ENCODE assay signal across 17 cellular contexts in the genomic region with DNA sequence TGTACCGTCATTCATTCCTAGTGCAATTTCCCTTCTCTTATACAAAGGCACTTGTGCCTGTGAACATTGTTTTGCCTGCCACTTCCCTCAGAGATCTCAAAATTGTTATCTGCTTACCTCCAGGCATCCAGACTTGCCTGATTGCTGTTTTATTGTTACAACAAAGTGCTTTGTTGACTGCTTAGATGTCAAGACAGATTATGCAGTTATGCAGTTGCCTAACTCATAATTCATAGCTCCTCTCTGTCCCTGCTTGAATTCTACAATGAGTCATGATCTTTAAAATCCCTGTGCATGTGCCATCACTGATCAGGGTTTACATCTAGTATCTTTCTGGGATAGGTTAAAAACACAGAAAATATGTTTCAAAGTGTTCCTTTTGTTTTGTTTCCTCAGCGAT. TPM values are rescaled to one million over a fixed set of nuclear protein-coding genes. Genes with fewer than 3 reads are reported as not detected.
DNase-seq lines count a peak whose midpoint lies in the region; ATAC-seq, FAIRE-seq and TF ChIP-seq lines count a peak whose summit lies in the region.
"Had no signal": no experiment of that assay in that cellular context is flagged by ENCODE, and none has a peak within 500 bp of the region (broad histone marks: within the 10 kb centered on the region; RNA-seq: fewer than 3 reads in every experiment).

No MANE protein-coding gene starts in this region.

- H2BK15ac ChIP-seq in H1 (ENCODE audit: low read length) (no peak overlapping the region), mesendoderm (replicated peaks; ENCODE audit: low read depth) (no peak overlapping the region)

- H3K79me1 ChIP-seq in H1 (ENCODE audit: low read depth, low read length) (peaks cover 2% of the 10 kb centered on the region; the same call in 1 of the 2 replicates), mesendoderm (ENCODE audit: low read length) (peaks cover 6% of the 10 kb centered on the region)

- DNase-seq in PC-3 (peak; percentile 55), H1 (ENCODE audit: low read depth in 1 of 2, low spot score in 2 of 2) (no peak), mesendoderm (peak; percentile 56), MM.1S (no peak), GF-D8 (lab: John Stamatoyannopoulos, UW) (no peak), GM20000 (ENCODE audit: low spot score) (no peak), NCI-H2107 (lab: John Stamatoyannopoulos, UW) (no peak)
- DNase-seq: activated B cell treated with CpG ODN at 0.5 μM for 24 hours; hippocampal formation; NCI-H524 treated with DMSO at 0.1 percent for 48 hours; pancreas; Peyer's patch; spleen; stimulated activated naive CD8-positive, alpha-beta T cell treated with anti-CD3 and anti-CD28 coated beads, Interleukin-15, amount 100 ng/mL, for 72 hours had no signal

- H3K14ac ChIP-seq in H1 (ENCODE audit: insufficient read length) = no peak overlapping the region

- no peak overlapping the region for H4K5ac ChIP-seq in H1 (ENCODE audit: insufficient read length, low read depth, low read length)
- no peak overlapping the region for H4K5ac ChIP-seq in mesendoderm (ENCODE audit: low read length)

- no TSS peak for BruUV-seq in PC-3 (replicated peaks; lab: Mats Ljungman, UMichigan)

- H2AK5ac ChIP-seq in H1 (ENCODE audit: low read depth, low read length) (no peak overlapping the region), mesendoderm (ENCODE audit: low read length) (no peak overlapping the region)

- WGBS in H1 (ENCODE audit: extremely low coverage in 1 of 2, insufficient coverage in 1 of 2, insufficient read length in 1 of 2, insufficient replicate concordance in 2 of 2, low coverage in 1 of 2, low lambda C conversion rate in 2 of 2, missing lambda C conversion rate in 1 of 2), 2 experiments = 84% methylated on average over 2 of the region's 2 CpGs; no CpG with 5 or more reads in 1 of the 2 experiments
- WGBS in mesendoderm (ENCODE audit: extremely low coverage, insufficient coverage, low lambda C conversion rate) = no CpG with 5 or more reads among the region's 2 CpGs

- H3K4me1 ChIP-seq in HEK293 (ENCODE audit: control insufficient read depth, insufficient read depth, low read length) (peaks cover 24% of the 10 kb centered on the region), PC-3 (ENCODE audit: insufficient read depth, low read length) (no peaks in the 10 kb centered on the region), H1 (replicated peaks in 1 of 4; ENCODE audit: control insufficient read depth in 3 of 4, insufficient read depth in 4 of 4, low read length in 3 of 4) (peaks cover 0 to 4% (median 2%) of the 10 kb centered on the region in 4 experiments; a peak in 1 of 7 replicates), mesendoderm (ENCODE audit: control insufficient read depth, low read depth, low read length) (peaks cover 4% of the 10 kb centered on the region), MM.1S (ENCODE audit: low read length) (no peaks in the 10 kb centered on the region)

- H3K9me3 ChIP-seq in HEK293 (ENCODE audit: control insufficient read depth, insufficient read depth, low read depth, low read length) (no peaks in the 10 kb centered on the region; the same call in 1 of the 2 replicates), PC-3 (ENCODE audit: low read length) (no peaks in the 10 kb centered on the region), H1 (ENCODE audit: insufficient read depth in 2 of 2, low read depth in 1 of 2, low read length in 1 of 2) (no peaks in the 10 kb centered on the region), MM.1S (replicated peaks; ENCODE audit: insufficient read depth, low read length) (no peaks in the 10 kb centered on the region)
- H3K9me3 ChIP-seq: pancreas, Peyer's patch, spleen had no signal

- H2BK120ac ChIP-seq in H1 (replicated peaks; ENCODE audit: low read depth, low read length) (no peak overlapping the region), mesendoderm (ENCODE audit: low read depth, low read length) (no peak overlapping the region)

- no peak for TF ChIP-seq EP300 in H1 (IDR thresholded peaks at IDR 0.05; ENCODE audit: borderline replicate concordance in 1 of 2, low read depth in 2 of 2, low read length in 2 of 2)

- H3K23ac ChIP-seq in H1 (ENCODE audit: insufficient read length) (no peak overlapping the region), mesendoderm (ENCODE audit: low read length) (no peak overlapping the region)

- H3K18ac ChIP-seq in H1 (ENCODE audit: extremely low read depth, low read length) = no peak overlapping the region; the same call in 1 of the 2 replicates
- H3K18ac ChIP-seq in mesendoderm (ENCODE audit: low read length) = no peak overlapping the region

- no peak overlapping the region for H4K91ac ChIP-seq in H1 (replicated peaks; ENCODE audit: insufficient read length, low read length)

- H3K27ac ChIP-seq in HEK293 (ENCODE audit: extremely low read depth, low read depth, low read length) (no peak overlapping the region), PC-3 (ENCODE audit: low read length) (no peak overlapping the region), H1 (ENCODE audit: low read depth, low read length) (no peak overlapping the region), mesendoderm (ENCODE audit: low read depth, low read length) (no peak overlapping the region), MM.1S (ENCODE audit: low read length) (no peak overlapping the region)
- H3K27ac ChIP-seq: KMS-11, pancreas, Peyer's patch, spleen had no signal

- POLR2A ChIA-PET in HEK293 (lab: Yijun Ruan, JAX) (no interaction called here), PC-3 (lab: Charles Lee; ENCODE audit: unreplicated experiment) (no interaction called here), H1 (lab: Charles Lee; ENCODE audit: partially characterized antibody) (interaction anchor here (1.3 to 1.9 kb wide), 2 partner anchors 10 to 24 kb away, joined by 6 read pairs; no protein-coding TSS in a partner anchor)

- H3K4me3 ChIP-seq in HEK293 (ENCODE audit: low read depth, low read length) (no peak overlapping the region), PC-3 (ENCODE audit: low read length) (no peak overlapping the region), H1 (ENCODE audit: extremely low read depth in 1 of 4, insufficient read depth in 2 of 4, low read depth in 3 of 4, low read length in 4 of 4) (no peak overlapping the region), mesendoderm (ENCODE audit: low read length) (no peak overlapping the region), MM.1S (ENCODE audit: low read length) (no peak overlapping the region)
- H3K4me3 ChIP-seq: pancreas, Peyer's patch, spleen had no signal

- H2BK12ac ChIP-seq in H1 (ENCODE audit: low read depth, low read length) = no peak overlapping the region

- H4K20me1 ChIP-seq in PC-3 (ENCODE audit: low read length) = no peaks in the 10 kb centered on the region
- peaks cover 35 to 43% of the 10 kb centered on the region in 2 experiments for H4K20me1 ChIP-seq in H1 (replicated peaks in 1 of 2; ENCODE audit: control insufficient read depth in 1 of 2, insufficient read depth in 2 of 2, low read length in 2 of 2)
- H4K20me1 ChIP-seq in MM.1S (ENCODE audit: insufficient read depth, low read length) = no peaks in the 10 kb centered on the region

- H3F3A ChIP-seq in PC-3 (ENCODE audit: low read length, unreplicated experiment) (no peaks in the 10 kb centered on the region), MM.1S (ENCODE audit: insufficient read depth, low read length) (no peaks in the 10 kb centered on the region)

- no peak for TF ChIP-seq RAD21 in H1 (IDR thresholded peaks at IDR 0.05 in 1 of 2, conservative IDR thresholded peaks at IDR 0.05 in 1 of 2; ENCODE audit: low read depth in 2 of 2, low read length in 2 of 2)

- FAIRE-seq in H1 (lab: Jason Lieb, UNC) = no peak
- FAIRE-seq: pancreas had no signal

- no peak overlapping the region for H2BK20ac ChIP-seq in H1 (ENCODE audit: low read length)

- H3K9me2 ChIP-seq in PC-3 (replicated peaks; ENCODE audit: low read length) = no peaks in the 10 kb centered on the region
- H3K9me2 ChIP-seq in MM.1S (replicated peaks; ENCODE audit: insufficient read depth, low read length) = no peaks in the 10 kb centered on the region

- CTCF ChIA-PET in HEK293 (lab: Yijun Ruan, JAX) (interaction anchor here (0.6 kb wide), 1 partner anchor 248 kb away, joined by 3 read pairs; no protein-coding TSS in a partner anchor), PC-3 (lab: Charles Lee) (no interaction called here), H1 (lab: Charles Lee; ENCODE audit: partially characterized antibody) (interaction anchor here (0.9 to 1.4 kb wide), 2 partner anchors 24 to 49 kb away, joined by 3 read pairs; a partner anchor contains a TSS)

- H3K27me3 ChIP-seq in PC-3 (ENCODE audit: low read length) (no peaks in the 10 kb centered on the region), H1 (replicated peaks in 1 of 4; ENCODE audit: control insufficient read depth in 3 of 4, extremely low read depth in 1 of 4, insufficient read depth in 3 of 4, low read length in 3 of 4) (no peaks in the 10 kb centered on the region), mesendoderm (ENCODE audit: insufficient read depth, low read length, poor library complexity) (no peaks in the 10 kb centered on the region), MM.1S (replicated peaks; ENCODE audit: insufficient read depth, low read length) (no peaks in the 10 kb centered on the region)
- H3K27me3 ChIP-seq: pancreas, Peyer's patch had no signal

- H3K79me2 ChIP-seq in PC-3 (ENCODE audit: low read length) = no peaks in the 10 kb centered on the region
- H3K79me2 ChIP-seq in H1 (ENCODE audit: control insufficient read depth in 1 of 2, insufficient read depth in 2 of 2, low read length in 2 of 2) = peaks cover 61 to 98% of the 10 kb centered on the region in 2 experiments
- H3K79me2 ChIP-seq in mesendoderm (ENCODE audit: control insufficient read depth, insufficient read depth, low read length) = peaks cover 83% of the 10 kb centered on the region
- no peaks in the 10 kb centered on the region for H3K79me2 ChIP-seq in MM.1S (ENCODE audit: low read length)

- peaks cover 0 to 18% of the 10 kb centered on the region in 2 experiments; a peak in 1 of 3 replicates for H3K36me3 ChIP-seq in HEK293 (ENCODE audit: control insufficient read depth in 2 of 2, insufficient read depth in 1 of 2, low read length in 2 of 2)
- H3K36me3 ChIP-seq in PC-3 (ENCODE audit: low read depth, low read length) = no peaks in the 10 kb centered on the region
- no peaks in the 10 kb centered on the region; a peak in 2 of 8 replicates for H3K36me3 ChIP-seq in H1 (ENCODE audit: control insufficient read depth in 2 of 4, insufficient read depth in 4 of 4, low read length in 3 of 4)
- no peaks in the 10 kb centered on the region for H3K36me3 ChIP-seq in mesendoderm (ENCODE audit: control insufficient read depth, insufficient read depth, low read length)
- H3K36me3 ChIP-seq in MM.1S (replicated peaks; ENCODE audit: insufficient read depth, low read length) = no peaks in the 10 kb centered on the region
- H3K36me3 ChIP-seq: pancreas, Peyer's patch, spleen had no signal

- intact Hi-C loops in PC-3 (cut with micrococcal nuclease) = no loop called here

- no peak for TF ChIP-seq POLR2A in H1 (IDR thresholded peaks at IDR 0.05; ENCODE audit: control extremely low read depth in 1 of 2, low read depth in 2 of 2, low read length in 2 of 2)

- H3K23me2 ChIP-seq in H1 (ENCODE audit: low read depth, low read length) = no peaks in the 10 kb centered on the region; the same call in 1 of the 2 replicates

- ATAC-seq in PC-3 = peak; percentile 43; the same call in 1 of the 2 replicates
- ATAC-seq: activated T-helper 17 cell treated with anti-CD3 and anti-CD28 coated beads, Interleukin-2, amount 50 U/mL, for 72 hours; pancreas; stimulated activated naive CD8-positive, alpha-beta T cell treated with anti-CD3 and anti-CD28 coated beads, Interleukin-15, amount 100 ng/mL, for 72 hours had no signal

- H3K4me2 ChIP-seq in PC-3 (ENCODE audit: low read length) = no peak overlapping the region
- no peak overlapping the region for H3K4me2 ChIP-seq in H1 (ENCODE audit: insufficient read depth in 1 of 2, low read depth in 2 of 2, low read length in 2 of 2)
- no peak overlapping the region for H3K4me2 ChIP-seq in mesendoderm (ENCODE audit: low read length)
- no peak overlapping the region for H3K4me2 ChIP-seq in MM.1S (ENCODE audit: low read depth, low read length)
- H3K4me2 ChIP-seq: KMS-11 had no signal

- H4K8ac ChIP-seq in H1 (ENCODE audit: extremely low read depth, insufficient read depth, low read length) = no peak overlapping the region
- H4K8ac ChIP-seq in mesendoderm (ENCODE audit: low read depth, low read length) = no peak overlapping the region

- H3K4ac ChIP-seq in H1 (replicated peaks; ENCODE audit: insufficient read length, low read depth, low read length) (no peak overlapping the region), mesendoderm (ENCODE audit: low read depth, low read length) (no peak overlapping the region)

- 0 out of 2 replicates have a peak overlapping the region, but pooled peaks have one; percentile 49 for H2BK5ac ChIP-seq in H1 (ENCODE audit: low read depth, low read length)
- no peak overlapping the region for H2BK5ac ChIP-seq in mesendoderm (ENCODE audit: low read length)

- H3K9ac ChIP-seq in PC-3 (ENCODE audit: low read length) = no peak overlapping the region
- no peak overlapping the region for H3K9ac ChIP-seq in H1 (replicated peaks in 1 of 4; ENCODE audit: extremely low read depth in 1 of 4, low read depth in 3 of 4, low read length in 3 of 4)
- no peak overlapping the region for H3K9ac ChIP-seq in mesendoderm (ENCODE audit: low read length)
- H3K9ac ChIP-seq in MM.1S (ENCODE audit: low read length) = no peak overlapping the region
- H3K9ac ChIP-seq: KMS-11 had no signal

- H2AFZ ChIP-seq in PC-3 (ENCODE audit: low read length) = no peak overlapping the region
- no peak overlapping the region for H2AFZ ChIP-seq in H1 (ENCODE audit: low read length)
- no peak overlapping the region for H2AFZ ChIP-seq in MM.1S (ENCODE audit: low read length)

- no peak for TF ChIP-seq CTCF in HEK293 (tag by site-specific recombination; IDR thresholded peaks at IDR 0.05)
- TF ChIP-seq CTCF in PC-3 (conservative IDR thresholded peaks at IDR 0.05; ENCODE audit: low read depth, low read length) = no peak
- no peak for TF ChIP-seq CTCF in H1 (IDR thresholded peaks at IDR 0.05; ENCODE audit: control extremely low read depth in 1 of 3, insufficient read depth in 1 of 3, low read depth in 1 of 3, low read length in 3 of 3)
- TF ChIP-seq CTCF in MM.1S (IDR thresholded peaks at IDR 0.05; ENCODE audit: low read length) = no peak
- TF ChIP-seq CTCF in GM20000 (IDR thresholded peaks at IDR 0.05; ENCODE audit: extremely low read depth, missing control alignments) = no peak

- H3K56ac ChIP-seq in H1 (replicated peaks; ENCODE audit: insufficient read length, low read depth, low read length) (no peak overlapping the region), mesendoderm (ENCODE audit: low read length) (no peak overlapping the region)

RNA-seq across cellular contexts. Expression of a gene that starts 24.5 kb away (rescaled TPM):
- 11.2 and 11.5 TPM in 2 replicates for total RNA-seq in PC-3 (2014; rRNA removed)
- total RNA-seq in H1 (2021; fragmentation: NEBNext Ultra II Directional; extraction: Animal tissue kit (Norgen Biotek cat#: 25700)) = 142 and 145 TPM in 2 replicates
- 37.2 and 45.6 TPM in 2 replicates for polyA plus RNA-seq in H1 (2011; rRNA removed)
- 52.6 TPM for polyA plus RNA-seq in H1 (2011; cell fraction: cytosol; rRNA removed)
- polyA plus RNA-seq in H1 (2011; cell fraction: nucleus; rRNA removed) = 29.0 TPM
- polyA plus RNA-seq in H1 (2012, experiment 1 of 2) = 48.0 to 68.5 TPM (median 61.5 TPM) in 4 replicates
- polyA plus RNA-seq in H1 (2012, experiment 2 of 2) = 4.4 TPM
- 156 TPM for polyA plus RNA-seq in H1 (2013, experiment 1 of 2)
- polyA plus RNA-seq in H1 (2013, experiment 2 of 2) = 189 TPM
- polyA minus RNA-seq in H1 (2011; rRNA and poly(A)+ RNA removed) = 200 and 260 TPM in 2 replicates
- polyA minus RNA-seq in H1 (2011; cell fraction: cytosol; rRNA and poly(A)+ RNA removed) = 126 TPM
- 113 TPM for polyA minus RNA-seq in H1 (2011; cell fraction: nucleus; rRNA and poly(A)+ RNA removed)
- polyA plus RNA-seq in mesendoderm (2013, experiment 1 of 2) = 93.6 TPM
- 93.9 TPM for polyA plus RNA-seq in mesendoderm (2013, experiment 2 of 2)
- total RNA-seq: activated B cell treated with CpG ODN at 0.5 μM for 24 hours had no signal

Comparison
In these comparisons a context has a peak if more than half of its experiments do, and no peak if none do; other contexts are left out.
1. DNase-seq: peak in PC-3 (single experiment) and mesendoderm (single experiment); none in H1 (0 of 2), MM.1S (single experiment), GF-D8 (single experiment), GM20000 (single experiment) and NCI-H2107 (single experiment).
2. RNA of a gene that starts 24.5 kb away (total RNA-seq): 142 to 145 TPM in H1; 11.2 to 11.5 TPM in PC-3; every median in the first group is over 10 times any median in the second.